30 cellular contexts compared by ENCODE assay signal in the genomic region with DNA sequence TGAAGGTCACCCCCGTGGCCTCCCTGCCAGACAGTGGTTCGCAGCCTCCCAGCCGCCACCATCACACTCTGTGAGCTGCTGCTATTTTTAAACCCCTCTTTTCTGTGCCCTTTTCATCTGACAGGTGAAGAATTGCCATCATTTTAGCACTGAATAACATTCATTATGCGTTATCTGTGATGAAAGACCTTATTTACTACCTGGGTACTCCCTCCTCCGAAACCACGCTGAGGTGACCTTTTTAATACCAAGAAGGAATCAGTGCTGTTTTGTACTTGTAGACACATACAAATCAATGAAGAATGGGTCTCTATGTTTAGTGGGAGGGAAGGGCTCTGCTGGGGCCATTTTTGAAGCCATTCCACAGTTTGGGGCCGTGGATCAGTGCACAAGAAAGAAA.
"Had no signal": no experiment of that assay in that cellular context is flagged by ENCODE, and none has a peak within 500 bp of the region (broad histone marks: within the 10 kb centered on the region; RNA-seq: fewer than 3 reads in every experiment).

No MANE protein-coding gene starts in this region.

- H3K27ac Mint-ChIP-seq: activated CD4-positive, alpha-beta memory T cell treated with anti-CD3 and anti-CD28 coated beads for 36 hours; activated CD4-positive, alpha-beta T cell treated with anti-CD3 and anti-CD28 coated beads for 36 hours; activated CD4-positive, alpha-beta T cell treated with anti-CD3 and anti-CD28 coated beads, Interleukin-2, amount 10 ng/mL, durations not matched to agents 24 days and 14 days; activated CD8-positive, alpha-beta memory T cell treated with anti-CD3 and anti-CD28 coated beads, Interleukin-2, amount 10 ng/mL, durations not matched to agents 7 days and 5 days; activated CD8-positive, alpha-beta T cell treated with anti-CD3 and anti-CD28 coated beads, Interleukin-2, amount 10 ng/mL, durations not matched to agents 7 days and 5 days; activated naive CD4-positive, alpha-beta T cell treated with anti-CD3 and anti-CD28 coated beads for 36 hours; activated naive CD4-positive, alpha-beta T cell treated with anti-CD3 and anti-CD28 coated beads, Interleukin-2, amount 50 U/mL, for 24 hours; activated naive CD8-positive, alpha-beta T cell treated with anti-CD3 and anti-CD28 coated beads for 36 hours; activated naive CD8-positive, alpha-beta T cell treated with anti-CD3 and anti-CD28 coated beads, Interleukin-2, amount 50 U/mL, for 24 hours; activated T-helper 1 cell treated with anti-CD3 and anti-CD28 coated beads, Interleukin-12 subunit alpha, Interleukin-12 subunit beta, Interleukin-2, Interleukin-4 antibody, amounts not matched to agents 30 ng/mL and 10 ng/mL and 1 ng/mL, durations not matched to agents 14 hours and 24 hours and 36 hours; activated T-helper 2 cell treated with anti-CD3 and anti-CD28 coated beads, Interferon-gamma antibody, Interleukin-2, Interleukin-4, amounts not matched to agents 10 μg/mL and 5 μg/mL and 100 μg/mL, durations not matched to agents 14 hours and 24 hours and 36 hours; T-helper 17 cell; T-helper 2 cell treated with Interferon-gamma antibody and Interleukin-4, amounts not matched to agents 5 μg/mL and 100 μg/mL, for 36 hours had no signal

- H3K4me3 Mint-ChIP-seq: activated CD4-positive, alpha-beta memory T cell treated with anti-CD3 and anti-CD28 coated beads for 36 hours; activated CD4-positive, alpha-beta T cell treated with anti-CD3 and anti-CD28 coated beads for 36 hours; activated CD4-positive, alpha-beta T cell treated with anti-CD3 and anti-CD28 coated beads, Interleukin-2, amount 10 ng/mL, durations not matched to agents 24 days and 14 days; activated CD8-positive, alpha-beta memory T cell treated with anti-CD3 and anti-CD28 coated beads, Interleukin-2, amount 10 ng/mL, durations not matched to agents 7 days and 5 days; activated CD8-positive, alpha-beta T cell treated with anti-CD3 and anti-CD28 coated beads, Interleukin-2, amount 10 ng/mL, durations not matched to agents 7 days and 5 days; activated naive CD4-positive, alpha-beta T cell treated with anti-CD3 and anti-CD28 coated beads for 36 hours; activated naive CD4-positive, alpha-beta T cell treated with anti-CD3 and anti-CD28 coated beads, Interleukin-2, amount 50 U/mL, for 24 hours; activated naive CD8-positive, alpha-beta T cell treated with anti-CD3 and anti-CD28 coated beads for 36 hours; activated naive CD8-positive, alpha-beta T cell treated with anti-CD3 and anti-CD28 coated beads, Interleukin-2, amount 50 U/mL, for 24 hours; activated T-helper 1 cell treated with anti-CD3 and anti-CD28 coated beads, Interleukin-12 subunit alpha, Interleukin-12 subunit beta, Interleukin-2, Interleukin-4 antibody, amounts not matched to agents 30 ng/mL and 10 ng/mL and 1 ng/mL, durations not matched to agents 14 hours and 24 hours and 36 hours; T-helper 17 cell; T-helper 2 cell treated with Interferon-gamma antibody and Interleukin-4, amounts not matched to agents 5 μg/mL and 100 μg/mL, for 36 hours had no signal

- DNase-seq: activated CD4-positive, alpha-beta memory T cell treated with anti-CD3 and anti-CD28 coated beads for 36 hours; activated CD4-positive, alpha-beta T cell treated with anti-CD3 and anti-CD28 coated beads for 36 hours; activated CD4-positive, alpha-beta T cell treated with anti-CD3 and anti-CD28 coated beads, Interleukin-2, amount 10 ng/mL, durations not matched to agents 24 days and 14 days; activated CD4-positive, CD25-positive, alpha-beta regulatory T cell; activated CD4-positive, CD25-positive, alpha-beta regulatory T cell treated with anti-CD3 and anti-CD28 coated beads, Interleukin-2, amount 50 U/mL, for 72 hours; activated CD8-positive, alpha-beta memory T cell treated with anti-CD3 and anti-CD28 coated beads, Interleukin-2, amount 10 ng/mL, durations not matched to agents 7 days and 5 days; activated CD8-positive, alpha-beta memory T cell treated with anti-CD3 and anti-CD28 coated beads, Interleukin-2, amount 50 U/mL, for 4 hours; activated CD8-positive, alpha-beta T cell treated with anti-CD3 and anti-CD28 coated beads, Interleukin-2, amount 10 ng/mL, durations not matched to agents 7 days and 5 days; activated effector memory CD4-positive, alpha-beta T cell treated with anti-CD3 and anti-CD28 coated beads, Interleukin-2, amount 50 U/mL, for 16 hours; activated naive CD4-positive, alpha-beta T cell treated with anti-CD3 and anti-CD28 coated beads for 36 hours; activated naive CD8-positive, alpha-beta T cell treated with anti-CD3 and anti-CD28 coated beads for 36 hours; activated naive CD8-positive, alpha-beta T cell treated with anti-CD3 and anti-CD28 coated beads, Interleukin-2, amount 50 U/mL, for 24 hours; activated T-cell treated with anti-CD3 and anti-CD28 coated beads, Interleukin-2, amount 50 U/mL, for 1 hour; activated T-cell treated with anti-CD3 and anti-CD28 coated beads, Interleukin-2, amount 50 U/mL, for 48 hours; adrenal gland; amygdala; aorta; body of pancreas; caudate nucleus; colonic mucosa; effector CD8-positive, alpha-beta T cell; esophagus squamous epithelium; foreskin melanocyte; T-helper 1 cell; T-helper 17 cell; T1000 had no signal

- H3K36me3 Mint-ChIP-seq: activated CD4-positive, alpha-beta memory T cell treated with anti-CD3 and anti-CD28 coated beads for 36 hours; activated CD8-positive, alpha-beta memory T cell treated with anti-CD3 and anti-CD28 coated beads, Interleukin-2, amount 10 ng/mL, durations not matched to agents 7 days and 5 days; activated naive CD4-positive, alpha-beta T cell treated with anti-CD3 and anti-CD28 coated beads, Interleukin-2, amount 50 U/mL, for 24 hours; activated naive CD8-positive, alpha-beta T cell treated with anti-CD3 and anti-CD28 coated beads for 36 hours had no signal

- H3K4me1 Mint-ChIP-seq: T-helper 17 cell had no signal

- H3K9me3 Mint-ChIP-seq: activated CD4-positive, alpha-beta memory T cell treated with anti-CD3 and anti-CD28 coated beads for 36 hours; activated CD4-positive, alpha-beta T cell treated with anti-CD3 and anti-CD28 coated beads, Interleukin-2, amount 10 ng/mL, durations not matched to agents 24 days and 14 days; activated naive CD4-positive, alpha-beta T cell treated with anti-CD3 and anti-CD28 coated beads for 36 hours; activated naive CD4-positive, alpha-beta T cell treated with anti-CD3 and anti-CD28 coated beads, Interleukin-2, amount 50 U/mL, for 24 hours; activated naive CD8-positive, alpha-beta T cell treated with anti-CD3 and anti-CD28 coated beads for 36 hours; activated naive CD8-positive, alpha-beta T cell treated with anti-CD3 and anti-CD28 coated beads, Interleukin-2, amount 50 U/mL, for 24 hours; activated T-helper 1 cell treated with anti-CD3 and anti-CD28 coated beads, Interleukin-12 subunit alpha, Interleukin-12 subunit beta, Interleukin-2, Interleukin-4 antibody, amounts not matched to agents 30 ng/mL and 10 ng/mL and 1 ng/mL, durations not matched to agents 14 hours and 24 hours and 36 hours; activated T-helper 2 cell treated with anti-CD3 and anti-CD28 coated beads, Interferon-gamma antibody, Interleukin-2, Interleukin-4, amounts not matched to agents 10 μg/mL and 5 μg/mL and 100 μg/mL, durations not matched to agents 14 hours and 24 hours and 36 hours; T-helper 2 cell treated with Interferon-gamma antibody and Interleukin-4, amounts not matched to agents 5 μg/mL and 100 μg/mL, for 36 hours had no signal
